Comparison of ENCODE assay signal across 16 cellular contexts in genomic region chr1:220875233-220875632, GRCh38. TPM values are rescaled to one million over a fixed set of nuclear protein-coding genes. Genes with fewer than 3 reads are reported as not detected.
DNase-seq lines count a peak whose midpoint lies in the region; ATAC-seq and TF ChIP-seq lines count a peak whose summit lies in the region.
"Had no signal": no experiment of that assay in that cellular context is flagged by ENCODE, and none has a peak within 500 bp of the region (broad histone marks: within the 10 kb centered on the region; RNA-seq: fewer than 3 reads in every experiment).

No MANE protein-coding gene starts in this region.

- peaks cover 30% of the 10 kb centered on the region for H3K36me3 Mint-ChIP-seq in dendritic cell treated with granulocyte-macrophage colony-stimulating factor and Interleukin-4, amounts not matched to agents 40 ng/mL and 50 ng/mL, for 4 days (ENCODE audit: low read depth)
- peaks cover 5% of the 10 kb centered on the region for H3K36me3 Mint-ChIP-seq in memory B cell
- H3K36me3 Mint-ChIP-seq in nephron progenitor cell (ENCODE audit: low read depth) = no peaks in the 10 kb centered on the region
- peaks cover 4% of the 10 kb centered on the region in 2 donors for H3K36me3 Mint-ChIP-seq in stimulated activated naive B cell treated with anti-CD40 and anti-IgM and Interleukin-4, amounts not matched to agents 10 μg/mL and 1 μg/mL and 100 μg/mL, for 72 hours
- H3K36me3 Mint-ChIP-seq in activated CD8-positive, alpha-beta memory T cell treated with anti-CD3 and anti-CD28 coated beads, Interleukin-2, amount 10 ng/mL, durations not matched to agents 7 days and 5 days = no peaks in the 10 kb centered on the region
- H3K36me3 Mint-ChIP-seq: CD4-positive, alpha-beta memory T cell; IgD-negative memory B cell had no signal

- peaks cover 5% of the 10 kb centered on the region for H3K27me3 Mint-ChIP-seq in dendritic cell treated with granulocyte-macrophage colony-stimulating factor and Interleukin-4, amounts not matched to agents 40 ng/mL and 50 ng/mL, for 4 days
- H3K27me3 Mint-ChIP-seq in memory B cell (no peaks in the 10 kb centered on the region), nephron progenitor cell (ENCODE audit: low read depth, poor library complexity) (peaks cover 72% of the 10 kb centered on the region)
- H3K27me3 Mint-ChIP-seq in stimulated activated naive B cell treated with anti-CD40 and anti-IgM and Interleukin-4, amounts not matched to agents 10 μg/mL and 1 μg/mL and 100 μg/mL, for 72 hours = no peaks in the 10 kb centered on the region
- H3K27me3 Mint-ChIP-seq in activated CD8-positive, alpha-beta memory T cell treated with anti-CD3 and anti-CD28 coated beads, Interleukin-2, amount 10 ng/mL, durations not matched to agents 7 days and 5 days = peaks cover 61% of the 10 kb centered on the region

- peak overlapping the region; percentile 56 for H3K27ac Mint-ChIP-seq in dendritic cell treated with granulocyte-macrophage colony-stimulating factor and Interleukin-4, amounts not matched to agents 40 ng/mL and 50 ng/mL, for 4 days
- H3K27ac Mint-ChIP-seq in memory B cell = peak overlapping the region; percentile 66
- H3K27ac Mint-ChIP-seq in nephron progenitor cell = no peak overlapping the region
- H3K27ac Mint-ChIP-seq in stimulated activated naive B cell treated with anti-CD40 and anti-IgM and Interleukin-4, amounts not matched to agents 10 μg/mL and 1 μg/mL and 100 μg/mL, for 72 hours = peak overlapping the region; percentile 16
- H3K27ac Mint-ChIP-seq in activated CD8-positive, alpha-beta memory T cell treated with anti-CD3 and anti-CD28 coated beads, Interleukin-2, amount 10 ng/mL, durations not matched to agents 7 days and 5 days = no peak overlapping the region
- H3K27ac Mint-ChIP-seq: B cell; CD4-positive, alpha-beta memory T cell; H9 had no signal

- intact Hi-C loops in dendritic cell treated with granulocyte-macrophage colony-stimulating factor and Interleukin-4, amounts not matched to agents 40 ng/mL and 50 ng/mL, for 4 days (cut with micrococcal nuclease) = loop anchor here (2.0 to 5.0 kb wide), 2 partner anchors 297 to 328 kb away; no protein-coding TSS in a partner anchor

- CTCF ChIA-PET in activated CD8-positive, alpha-beta memory T cell treated with anti-CD3 and anti-CD28 coated beads, Interleukin-2, amount 10 ng/mL, durations not matched to agents 7 days and 5 days (lab: Charles Lee) = interaction anchor here (1.2 to 1.5 kb wide), 4 partner anchors 9 to 867 kb away, joined by 3 to 11 read pairs (median 6); partner anchors contain the start of gene DUSP10

- no peaks in the 10 kb centered on the region for H3K9me3 Mint-ChIP-seq in dendritic cell treated with granulocyte-macrophage colony-stimulating factor and Interleukin-4, amounts not matched to agents 40 ng/mL and 50 ng/mL, for 4 days
- H3K9me3 Mint-ChIP-seq in memory B cell (no peaks in the 10 kb centered on the region), nephron progenitor cell (no peaks in the 10 kb centered on the region)
- H3K9me3 Mint-ChIP-seq in stimulated activated naive B cell treated with anti-CD40 and anti-IgM and Interleukin-4, amounts not matched to agents 10 μg/mL and 1 μg/mL and 100 μg/mL, for 72 hours = no peaks in the 10 kb centered on the region
- no peaks in the 10 kb centered on the region for H3K9me3 Mint-ChIP-seq in activated CD8-positive, alpha-beta memory T cell treated with anti-CD3 and anti-CD28 coated beads, Interleukin-2, amount 10 ng/mL, durations not matched to agents 7 days and 5 days (ENCODE audit: low read depth)
- H3K9me3 Mint-ChIP-seq: H9, IgD-negative memory B cell had no signal

- no peak for ATAC-seq in memory B cell (ENCODE audit: low read depth)
- ATAC-seq in stimulated activated naive B cell treated with anti-CD40 and anti-IgM and Interleukin-4, amounts not matched to agents 10 μg/mL and 1 μg/mL and 100 μg/mL, for 72 hours (replicated peaks) = no peak
- ATAC-seq in activated CD8-positive, alpha-beta memory T cell treated with anti-CD3 and anti-CD28 coated beads, Interleukin-2, amount 10 ng/mL, durations not matched to agents 7 days and 5 days = no peak

- DNase-seq in memory B cell (ENCODE audit: low spot score in 2 of 2) (no peak), nephron progenitor cell (no peak), NCI-H1694 treated with DMSO at 0.1 percent for 48 hours (lab: John Stamatoyannopoulos, UW) (no peak), HT-29 (ENCODE audit: low spot score) (no peak)
- DNase-seq in stimulated activated naive B cell treated with anti-CD40 and anti-IgM and Interleukin-4, amounts not matched to agents 10 μg/mL and 1 μg/mL and 100 μg/mL, for 72 hours = no peak
- DNase-seq in activated CD8-positive, alpha-beta memory T cell treated with anti-CD3 and anti-CD28 coated beads, Interleukin-2, amount 10 ng/mL, durations not matched to agents 7 days and 5 days = no peak
- DNase-seq: CD4-positive, alpha-beta memory T cell; DMS153; DMS79 treated with DMSO at 0.1 percent for 48 hours; EL; GDM1; GOT3; H9 had no signal

- H3K4me1 Mint-ChIP-seq in dendritic cell treated with granulocyte-macrophage colony-stimulating factor and Interleukin-4, amounts not matched to agents 40 ng/mL and 50 ng/mL, for 4 days (ENCODE audit: low read depth) = peaks cover 45% of the 10 kb centered on the region
- peaks cover 25% of the 10 kb centered on the region for H3K4me1 Mint-ChIP-seq in memory B cell
- peaks cover 34% of the 10 kb centered on the region for H3K4me1 Mint-ChIP-seq in nephron progenitor cell
- peaks cover 27 to 47% of the 10 kb centered on the region in 2 donors for H3K4me1 Mint-ChIP-seq in stimulated activated naive B cell treated with anti-CD40 and anti-IgM and Interleukin-4, amounts not matched to agents 10 μg/mL and 1 μg/mL and 100 μg/mL, for 72 hours
- H3K4me1 Mint-ChIP-seq in activated CD8-positive, alpha-beta memory T cell treated with anti-CD3 and anti-CD28 coated beads, Interleukin-2, amount 10 ng/mL, durations not matched to agents 7 days and 5 days = peaks cover 22% of the 10 kb centered on the region

- no peak overlapping the region for H3K4me3 Mint-ChIP-seq in dendritic cell treated with granulocyte-macrophage colony-stimulating factor and Interleukin-4, amounts not matched to agents 40 ng/mL and 50 ng/mL, for 4 days
- H3K4me3 Mint-ChIP-seq in memory B cell (no peak overlapping the region), nephron progenitor cell (peak overlapping the region; percentile 0)
- no peak overlapping the region for H3K4me3 Mint-ChIP-seq in stimulated activated naive B cell treated with anti-CD40 and anti-IgM and Interleukin-4, amounts not matched to agents 10 μg/mL and 1 μg/mL and 100 μg/mL, for 72 hours
- no peak overlapping the region for H3K4me3 Mint-ChIP-seq in activated CD8-positive, alpha-beta memory T cell treated with anti-CD3 and anti-CD28 coated beads, Interleukin-2, amount 10 ng/mL, durations not matched to agents 7 days and 5 days
- H3K4me3 Mint-ChIP-seq: CD4-positive, alpha-beta memory T cell had no signal

- TF ChIP-seq CTCF in nephron progenitor cell (IDR thresholded peaks at IDR 0.05) = no peak

RNA-seq across cellular contexts. Expression of gene HLX, which starts 4.0 kb away (rescaled TPM):
- total RNA-seq in HT-29 (2014; rRNA removed; shearing (Covaris generic)) = not detected in 2 replicates
- total RNA-seq in activated CD8-positive, alpha-beta memory T cell treated with anti-CD3 and anti-CD28 coated beads, Interleukin-2, amount 10 ng/mL, durations not matched to agents 7 days and 5 days = under 1 TPM in 1 of 2 experiments, not detected in 1; 0.77 TPM

Comparison
In these comparisons a context has a peak if more than half of its experiments do, and no peak if none do; other contexts are left out.
1. H3K27ac Mint-ChIP-seq: peak in dendritic cell treated with granulocyte-macrophage colony-stimulating factor and Interleukin-4, amounts not matched to agents 40 ng/mL and 50 ng/mL, for 4 days (single experiment), memory B cell (single experiment) and stimulated activated naive B cell treated with anti-CD40 and anti-IgM and Interleukin-4, amounts not matched to agents 10 μg/mL and 1 μg/mL and 100 μg/mL, for 72 hours (single experiment); none in nephron progenitor cell (single experiment) and activated CD8-positive, alpha-beta memory T cell treated with anti-CD3 and anti-CD28 coated beads, Interleukin-2, amount 10 ng/mL, durations not matched to agents 7 days and 5 days (single experiment).